In the genomic region with DNA sequence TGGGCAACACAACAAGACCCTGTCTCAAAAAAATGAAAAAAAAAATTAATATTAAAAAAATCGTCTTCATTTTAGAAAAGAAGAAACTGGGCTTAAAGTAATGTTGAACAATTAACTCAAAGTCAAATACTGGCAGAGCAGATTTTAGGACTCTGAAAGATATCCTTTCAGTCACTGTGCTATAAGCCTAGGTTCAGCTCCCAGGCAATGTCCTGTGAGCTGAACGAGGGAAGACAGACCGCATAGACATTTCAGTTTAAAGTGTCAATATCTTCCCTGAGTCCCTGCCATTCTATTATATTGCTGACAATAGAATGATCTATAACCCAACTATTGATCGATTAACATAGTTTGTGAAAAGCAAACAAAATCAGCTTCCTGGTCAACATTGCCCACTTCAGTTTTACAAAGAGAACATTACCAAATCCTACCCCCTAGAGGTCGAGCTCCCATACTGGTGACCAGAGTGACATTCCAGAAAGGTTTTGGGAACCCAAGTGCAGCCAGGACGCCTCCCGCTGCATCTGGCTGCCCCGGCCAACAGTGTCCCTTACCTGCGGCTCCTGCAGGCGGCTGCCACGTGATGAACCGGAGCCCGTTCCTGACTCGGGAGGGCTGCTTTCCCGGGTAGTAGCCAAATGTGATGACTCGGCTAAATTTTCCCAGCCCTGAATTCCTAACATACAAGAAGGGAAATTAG, we compare ENCODE assay signal across 8 cellular contexts. TPM values are rescaled to one million over a fixed set of nuclear protein-coding genes. Genes with fewer than 3 reads are reported as not detected.
DNase-seq lines count a peak whose midpoint lies in the region; ATAC-seq and TF ChIP-seq lines count a peak whose summit lies in the region.

No MANE protein-coding gene starts in this region.

- intact Hi-C loops in left lung (cut with DNase I) (no loop called here), transverse colon (cut with DNase I; ENCODE audit: low total_unique reads) (no loop called here)

- 15 to 29% methylated on average over 4 to 16 of the region's 16 CpGs for WGBS in transverse colon (ENCODE audit: low coverage in 1 of 2), 2 donors

- peaks cover 19% of the 10 kb centered on the region for H3K4me1 ChIP-seq in MM.1S (ENCODE audit: low read length)
- peaks cover 8 to 24% of the 10 kb centered on the region in 2 donors for H3K4me1 ChIP-seq in left lung
- H3K4me1 ChIP-seq in transverse colon, result peaks cover 8 to 24% (median 20%) of the 10 kb centered on the region in 4 donors

- no peaks in the 10 kb centered on the region for H3K9me2 ChIP-seq in MM.1S (replicated peaks; ENCODE audit: insufficient read depth, low read length)

- no peak overlapping the region for H3K9ac ChIP-seq in MM.1S (ENCODE audit: low read length)

- peak overlapping the region; percentile 57 for H3K4me3 ChIP-seq in MM.1S (ENCODE audit: low read length)
- H3K4me3 ChIP-seq in left lung, result peak overlapping the region; percentile 12 to 21
- H3K4me3 ChIP-seq in transverse colon, result peak overlapping the region; percentile 1 to 50 (median 24)

- peak overlapping the region; percentile 81 for H2AFZ ChIP-seq in MM.1S (ENCODE audit: low read length)

- peak; percentile 87 for DNase-seq in DMS53 (lab: John Stamatoyannopoulos, UW)
- DNase-seq in MM.1S, result no peak
- peak in 38 of 61 donors; percentile 2 to 70 (median 36) for DNase-seq in caudate nucleus (lab: John Stamatoyannopoulos, UW)
- DNase-seq in left lung, result peak in 1 of 2 donors; percentile 41
- peak; percentile 59 for DNase-seq in transverse colon
- no peak for DNase-seq in NOMO-1 treated with dmso at 0.1 percent for 144 hours (lab: John Stamatoyannopoulos, UW; ENCODE audit: unreplicated experiment)
- DNase-seq in effector CD4-positive, alpha-beta T cell, result no peak
- no peak for DNase-seq in NCI-H524 treated with DMSO at 0.1 percent for 48 hours (lab: John Stamatoyannopoulos, UW)

- TF ChIP-seq CTCF in MM.1S (IDR thresholded peaks at IDR 0.05; ENCODE audit: low read length) (no peak), left lung (IDR thresholded peaks at IDR 0.05) (no peak), transverse colon (IDR thresholded peaks at IDR 0.05) (no peak)

- H3K79me2 ChIP-seq in MM.1S (ENCODE audit: low read length), result no peaks in the 10 kb centered on the region

- no peaks in the 10 kb centered on the region for H3F3A ChIP-seq in MM.1S (ENCODE audit: insufficient read depth, low read length)

- TF ChIP-seq POLR2A in transverse colon (IDR thresholded peaks at IDR 0.05), result no peak

- no peak for TF ChIP-seq EP300 in transverse colon (IDR thresholded peaks at IDR 0.05; ENCODE audit: low read depth)

- ATAC-seq in left lung, result peak; percentile 74

- no peaks in the 10 kb centered on the region for H4K20me1 ChIP-seq in MM.1S (ENCODE audit: insufficient read depth, low read length)

- in situ Hi-C loops in transverse colon (cut with MboI; ENCODE audit: low pct_ligation_motif_present in 1 of 4, low pct_unique_long_range_greater_than_20kb in 1 of 4, low sequenced_read_pairs in 3 of 4), result loop anchor here (5.0 to 25.0 kb wide), 3 partner anchors 218 to 233 kb away; partner anchors contain the start of gene SMAD4 (in 2 of the 4)

- peak overlapping the region; percentile 94 for H3K4me2 ChIP-seq in MM.1S (ENCODE audit: low read depth, low read length)

- H3K36me3 ChIP-seq in MM.1S (replicated peaks; ENCODE audit: insufficient read depth, low read length) (no peaks in the 10 kb centered on the region), left lung (no peaks in the 10 kb centered on the region), transverse colon (no peaks in the 10 kb centered on the region)

- H3K9me3 ChIP-seq in MM.1S (replicated peaks; ENCODE audit: insufficient read depth, low read length) (no peaks in the 10 kb centered on the region), left lung (no peaks in the 10 kb centered on the region), transverse colon (no peaks in the 10 kb centered on the region)

- H3K27ac ChIP-seq in MM.1S (ENCODE audit: low read length), result no peak overlapping the region
- H3K27ac ChIP-seq in caudate nucleus (ENCODE audit: low read depth, low read length), result peak overlapping the region; percentile 77
- H3K27ac ChIP-seq in left lung, result no peak overlapping the region
- peak overlapping the region in 1 of 4 donors; percentile 8 for H3K27ac ChIP-seq in transverse colon

- no peaks in the 10 kb centered on the region for H3K27me3 ChIP-seq in MM.1S (replicated peaks; ENCODE audit: insufficient read depth, low read length)
- H3K27me3 ChIP-seq in left lung, result peaks cover 9 to 22% of the 10 kb centered on the region in 2 donors
- no peaks in the 10 kb centered on the region for H3K27me3 ChIP-seq in transverse colon

RNA-seq across cellular contexts. Expression of gene MRO, which starts 0.6 kb away (rescaled TPM):
- total RNA-seq in left lung, result under 1 TPM; 0.58 to 0.86 TPM
- under 1 TPM in 2 of 4 donors, not detected in 2; 0.16 to 0.27 TPM for total RNA-seq in transverse colon

RNA-seq across cellular contexts. Expression of gene ME2, which starts 59.7 kb away (rescaled TPM):
- 10 to 100 TPM; 43.4 to 61.7 TPM for total RNA-seq in left lung
- 10 to 100 TPM; 28.8 to 84.5 (median 53.2) TPM for total RNA-seq in transverse colon

Comparison
In these comparisons a context has a peak if more than half of its experiments do, and no peak if none do; other contexts are left out.
1. DNase-seq: peak in DMS53 (single experiment), caudate nucleus (38 of 61) and transverse colon (single experiment); none in MM.1S (single experiment), NOMO-1 treated with dmso at 0.1 percent for 144 hours (single experiment), effector CD4-positive, alpha-beta T cell (single experiment) and NCI-H524 treated with DMSO at 0.1 percent for 48 hours (single experiment).
2. Peak in every context shown above with its lines, with median percentiles within 50 percentile points of each other: H3K4me3 ChIP-seq.